ENCODE assay signal across 8 cellular contexts in genomic region chr3:186520957-186521842, GRCh38. TPM values are rescaled to one million over a fixed set of nuclear protein-coding genes. Genes with fewer than 3 reads are reported as not detected.
DNase-seq lines count a peak whose midpoint lies in the region; ATAC-seq and TF ChIP-seq lines count a peak whose summit lies in the region.

No MANE protein-coding gene starts in this region.

- peaks cover 2% of the 10 kb centered on the region for H3K36me3 Mint-ChIP-seq in T-helper 1 cell treated with Interleukin-12 subunit alpha and Interleukin-12 subunit beta and Interleukin-4 antibody, amounts not matched to agents 30 μg/mL and 1 μg/mL, for 36 hours (ENCODE audit: low read depth)
- H3K36me3 Mint-ChIP-seq in naive thymus-derived CD4-positive, alpha-beta T cell: peaks cover 0 to 5% (median 4%) of the 10 kb centered on the region in 5 donors

- no peak overlapping the region for H3K9ac ChIP-seq in BLaER1

- H3K27me3 ChIP-seq in BLaER1: no peaks in the 10 kb centered on the region
- no peaks in the 10 kb centered on the region for H3K27me3 ChIP-seq in upper lobe of left lung
- H3K27me3 ChIP-seq in naive thymus-derived CD4-positive, alpha-beta T cell (ENCODE audit: control insufficient read depth in 2 of 2, insufficient read depth in 2 of 2, low read length in 2 of 2): no peaks in the 10 kb centered on the region
- no peaks in the 10 kb centered on the region for H3K27me3 ChIP-seq in tibial nerve
- no peaks in the 10 kb centered on the region for H3K27me3 ChIP-seq in ascending aorta

- H3K27ac Mint-ChIP-seq in T-helper 1 cell treated with Interleukin-12 subunit alpha and Interleukin-12 subunit beta and Interleukin-4 antibody, amounts not matched to agents 30 μg/mL and 1 μg/mL, for 36 hours: peak overlapping the region; percentile 7
- H3K27ac Mint-ChIP-seq in naive thymus-derived CD4-positive, alpha-beta T cell: peak overlapping the region in 3 of 9 donors; percentile 3 to 31 (median 22)

- POLR2A ChIA-PET in naive thymus-derived CD4-positive, alpha-beta T cell (lab: Charles Lee): no interaction called here

- H3K36me3 ChIP-seq in BLaER1 (no peaks in the 10 kb centered on the region), upper lobe of left lung (no peaks in the 10 kb centered on the region), tibial nerve (no peaks in the 10 kb centered on the region), ascending aorta (no peaks in the 10 kb centered on the region)
- no peaks in the 10 kb centered on the region for H3K36me3 ChIP-seq in naive thymus-derived CD4-positive, alpha-beta T cell (ENCODE audit: control insufficient read depth in 2 of 3, insufficient read depth in 3 of 3, low read length in 3 of 3)

- no peaks in the 10 kb centered on the region for H4K20me1 ChIP-seq in BLaER1

- ATAC-seq in GM18873 (IDR thresholded peaks at IDR 0.05; ENCODE audit: low FRiP score, unreplicated experiment) (peak; percentile 51), HG02938 (IDR thresholded peaks at IDR 0.05; ENCODE audit: unreplicated experiment) (peak; percentile 60), upper lobe of left lung (ENCODE audit: low FRiP score in 2 of 2) (no peak)
- ATAC-seq in naive thymus-derived CD4-positive, alpha-beta T cell: no peak

- H3K4me2 ChIP-seq in BLaER1: peak overlapping the region; percentile 49

- H3K27ac ChIP-seq in BLaER1 (no peak overlapping the region), upper lobe of left lung (no peak overlapping the region), tibial nerve (no peak overlapping the region), ascending aorta (no peak overlapping the region)
- H3K27ac ChIP-seq in naive thymus-derived CD4-positive, alpha-beta T cell (ENCODE audit: low read depth, low read length): no peak overlapping the region

- TF ChIP-seq POLR2A in upper lobe of left lung (IDR thresholded peaks at IDR 0.05): no peak
- no peak for TF ChIP-seq POLR2A in tibial nerve (IDR thresholded peaks at IDR 0.05)

- peaks cover 14% of the 10 kb centered on the region for H3K27me3 Mint-ChIP-seq in T-helper 1 cell treated with Interleukin-12 subunit alpha and Interleukin-12 subunit beta and Interleukin-4 antibody, amounts not matched to agents 30 μg/mL and 1 μg/mL, for 36 hours (ENCODE audit: low read depth)
- peaks cover 0 to 3% (median 0%) of the 10 kb centered on the region in 5 donors for H3K27me3 Mint-ChIP-seq in naive thymus-derived CD4-positive, alpha-beta T cell

- 72% methylated on average over 10 of the region's 10 CpGs for WGBS in upper lobe of left lung, 2 donors
- 73 to 75% methylated on average over 10 of the region's 10 CpGs for WGBS in tibial nerve, 2 donors

- H3K9me3 Mint-ChIP-seq in T-helper 1 cell treated with Interleukin-12 subunit alpha and Interleukin-12 subunit beta and Interleukin-4 antibody, amounts not matched to agents 30 μg/mL and 1 μg/mL, for 36 hours: peaks cover 3% of the 10 kb centered on the region
- H3K9me3 Mint-ChIP-seq in naive thymus-derived CD4-positive, alpha-beta T cell: peaks cover 0 to 2% (median 0%) of the 10 kb centered on the region in 11 donors

- peaks cover 10% of the 10 kb centered on the region for H3K9me3 ChIP-seq in BLaER1
- H3K9me3 ChIP-seq in upper lobe of left lung: no peaks in the 10 kb centered on the region
- no peaks in the 10 kb centered on the region for H3K9me3 ChIP-seq in naive thymus-derived CD4-positive, alpha-beta T cell (ENCODE audit: control insufficient read depth in 2 of 3, low read length in 3 of 3)
- peaks cover 0 to 9% (median 0%) of the 10 kb centered on the region in 4 donors for H3K9me3 ChIP-seq in tibial nerve
- no peaks in the 10 kb centered on the region for H3K9me3 ChIP-seq in ascending aorta

- TF ChIP-seq EP300 in upper lobe of left lung (IDR thresholded peaks at IDR 0.05): no peak
- no peak for TF ChIP-seq EP300 in tibial nerve (IDR thresholded peaks at IDR 0.05)

- H3K4me3 Mint-ChIP-seq in T-helper 1 cell treated with Interleukin-12 subunit alpha and Interleukin-12 subunit beta and Interleukin-4 antibody, amounts not matched to agents 30 μg/mL and 1 μg/mL, for 36 hours: no peak overlapping the region
- peak overlapping the region in 1 of 10 donors; percentile 24 for H3K4me3 Mint-ChIP-seq in naive thymus-derived CD4-positive, alpha-beta T cell

- H3K4me3 ChIP-seq in BLaER1 (no peak overlapping the region), upper lobe of left lung (no peak overlapping the region), tibial nerve (no peak overlapping the region), ascending aorta (no peak overlapping the region)
- no peak overlapping the region for H3K4me3 ChIP-seq in naive thymus-derived CD4-positive, alpha-beta T cell (ENCODE audit: low read length)

- H3K4me1 ChIP-seq in BLaER1: peaks cover 54% of the 10 kb centered on the region
- no peaks in the 10 kb centered on the region for H3K4me1 ChIP-seq in upper lobe of left lung
- peaks cover 35 to 36% of the 10 kb centered on the region in 2 donors for H3K4me1 ChIP-seq in naive thymus-derived CD4-positive, alpha-beta T cell (ENCODE audit: control insufficient read depth in 2 of 2, insufficient read depth in 2 of 2, low read length in 2 of 2)
- no peaks in the 10 kb centered on the region for H3K4me1 ChIP-seq in tibial nerve
- no peaks in the 10 kb centered on the region for H3K4me1 ChIP-seq in ascending aorta

- DNase-seq in upper lobe of left lung (no peak), tibial nerve (ENCODE audit: low spot score in 2 of 2) (no peak), ascending aorta (ENCODE audit: low spot score in 2 of 2) (no peak)
- DNase-seq in naive thymus-derived CD4-positive, alpha-beta T cell: no peak

- CTCF ChIA-PET in naive thymus-derived CD4-positive, alpha-beta T cell (lab: Charles Lee): interaction anchor here (1.1 to 3.8 kb wide), 2 partner anchors 19 kb away, joined by 4 to 19 read pairs; no protein-coding TSS in a partner anchor

- TF ChIP-seq CTCF in upper lobe of left lung (IDR thresholded peaks at IDR 0.05): no peak
- no peak for TF ChIP-seq CTCF in tibial nerve (IDR thresholded peaks at IDR 0.05)
- TF ChIP-seq CTCF in ascending aorta (IDR thresholded peaks at IDR 0.05): no peak

- peaks cover 24% of the 10 kb centered on the region for H3K4me1 Mint-ChIP-seq in T-helper 1 cell treated with Interleukin-12 subunit alpha and Interleukin-12 subunit beta and Interleukin-4 antibody, amounts not matched to agents 30 μg/mL and 1 μg/mL, for 36 hours (ENCODE audit: low read depth)
- peaks cover 29 to 59% (median 44%) of the 10 kb centered on the region in 7 donors for H3K4me1 Mint-ChIP-seq in naive thymus-derived CD4-positive, alpha-beta T cell

- intact Hi-C loops in naive thymus-derived CD4-positive, alpha-beta T cell (cut with micrococcal nuclease): no loop called here
- intact Hi-C loops in ascending aorta (cut with DNase I): no loop called here

RNA-seq across cellular contexts. Expression of gene CRYGS, which starts 23.0 kb away (rescaled TPM):
- total RNA-seq in upper lobe of left lung: 1 to 10 TPM; 2.7 to 9.4 (median 3.2) TPM
- 10 to 100 TPM in 2 of 5 experiments, 1 to 10 TPM in 3; 3.1 to 13.9 (median 4.9) TPM for total RNA-seq in naive thymus-derived CD4-positive, alpha-beta T cell
- under 1 TPM in 1 of 2 donors, not detected in 1; 0.26 TPM for polyA plus RNA-seq in naive thymus-derived CD4-positive, alpha-beta T cell
- 10 to 100 TPM in 1 of 4 donors, 1 to 10 TPM in 3; 3.0 to 12.2 (median 3.2) TPM for total RNA-seq in tibial nerve
- total RNA-seq in ascending aorta: not detected

RNA-seq across cellular contexts. Expression of gene TBCCD1, which starts 45.9 kb away (rescaled TPM):
- total RNA-seq in upper lobe of left lung (10 to 100 TPM in 5 of 6 donors, 1 to 10 TPM in 1; 8.3 to 20.4 (median 11.0) TPM), tibial nerve (10 to 100 TPM; 10.5 to 17.0 (median 11.4) TPM), ascending aorta (6.4 TPM)
- total RNA-seq in naive thymus-derived CD4-positive, alpha-beta T cell: 10 to 100 TPM; 11.3 to 20.3 (median 15.8) TPM
- 10 to 100 TPM; 13.8 to 21.1 TPM for polyA plus RNA-seq in naive thymus-derived CD4-positive, alpha-beta T cell

RNA-seq across cellular contexts. Expression of gene DNAJB11, which starts 49.3 kb away (rescaled TPM):
- 10 to 100 TPM; 10.5 to 52.7 (median 38.9) TPM for total RNA-seq in upper lobe of left lung
- total RNA-seq in naive thymus-derived CD4-positive, alpha-beta T cell: 10 to 100 TPM; 29.9 to 75.2 (median 63.1) TPM
- polyA plus RNA-seq in naive thymus-derived CD4-positive, alpha-beta T cell: 10 to 100 TPM; 27.4 to 28.5 TPM
- total RNA-seq in tibial nerve: 10 to 100 TPM; 24.3 to 47.5 (median 44.7) TPM
- total RNA-seq in ascending aorta: 31.3 TPM

Comparison
In these comparisons a context has a peak if more than half of its experiments do, and no peak if none do; other contexts are left out.
1. ATAC-seq: peak in GM18873 (single experiment) and HG02938 (single experiment); none in upper lobe of left lung (0 of 2) and naive thymus-derived CD4-positive, alpha-beta T cell (single experiment).